1 cellular context compared by ENCODE assay signal in genomic region chr3:174540081-174540480, GRCh38.
TF ChIP-seq lines count a peak whose summit lies in the region.

No MANE protein-coding gene starts in this region.

TF ChIP-seq in GM23338, 12 proteins besides CTCF, POLR2A, EP300 and RAD21 (continued from another document):
- TF ChIP-seq REST (IDR thresholded peaks at IDR 0.05; ENCODE audit: unreplicated experiment) (no peak), ZNF114 (CRISPR knock-in tag; IDR thresholded peaks at IDR 0.05) (no peak)
TF ChIP-seq in GM23338: peak in this region for 3.
